In the genomic region with DNA sequence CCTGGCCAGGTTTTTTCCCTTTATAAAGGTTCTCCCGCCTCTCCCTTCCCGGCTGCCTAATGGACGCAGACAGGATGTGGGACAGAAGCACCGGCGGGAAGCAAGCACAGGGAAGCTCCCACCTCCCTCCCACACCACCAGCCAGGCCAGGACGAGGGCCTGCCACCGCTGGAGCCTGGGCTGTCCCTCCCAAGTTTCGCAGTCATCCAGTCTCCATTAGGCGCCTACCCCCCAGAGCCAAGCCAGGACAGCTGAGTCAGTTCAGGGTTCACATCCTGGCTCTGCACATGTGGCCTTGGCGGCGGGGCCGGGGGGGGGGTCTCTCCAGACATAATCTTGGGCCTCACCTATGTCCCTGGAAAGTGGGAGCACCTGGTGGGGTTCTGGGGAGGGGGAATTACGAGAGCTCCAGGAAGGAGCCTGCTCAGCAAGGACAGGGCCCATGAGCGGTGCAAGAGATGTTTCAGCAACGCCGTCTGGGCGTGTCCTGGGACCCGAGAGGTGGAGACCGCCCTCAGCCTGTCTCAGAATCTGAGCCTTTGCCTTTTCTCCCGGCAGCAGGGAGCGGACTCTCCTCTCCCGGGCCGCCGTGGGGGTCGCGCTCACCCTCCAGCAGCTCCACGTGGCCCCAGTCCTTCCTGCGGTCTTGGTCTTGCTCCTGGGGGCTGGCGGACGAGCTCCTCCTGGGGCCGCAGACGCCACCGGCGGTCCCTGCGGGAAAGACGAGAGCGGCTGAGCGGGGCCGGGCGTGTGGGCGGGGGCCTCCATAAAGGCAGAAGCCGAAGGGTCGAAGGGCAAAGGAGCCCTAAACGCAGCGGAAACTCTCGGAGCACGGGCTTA, we compare ENCODE assay signal across 1 cellular context.
TF ChIP-seq lines count a peak whose summit lies in the region.

No MANE protein-coding gene starts in this region.

TF ChIP-seq in SK-N-SH, 30 proteins besides CTCF, POLR2A, EP300 and RAD21 (continued from another document):
- TF ChIP-seq, protein P1, sequence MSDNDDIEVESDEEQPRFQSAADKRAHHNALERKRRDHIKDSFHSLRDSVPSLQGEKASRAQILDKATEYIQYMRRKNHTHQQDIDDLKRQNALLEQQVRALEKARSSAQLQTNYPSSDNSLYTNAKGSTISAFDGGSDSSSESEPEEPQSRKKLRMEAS (IDR thresholded peaks at IDR 0.05; ENCODE audit: low read depth) = peak; percentile 49; the same call in 1 of the 2 replicates
- TF ChIP-seq, protein P2, sequence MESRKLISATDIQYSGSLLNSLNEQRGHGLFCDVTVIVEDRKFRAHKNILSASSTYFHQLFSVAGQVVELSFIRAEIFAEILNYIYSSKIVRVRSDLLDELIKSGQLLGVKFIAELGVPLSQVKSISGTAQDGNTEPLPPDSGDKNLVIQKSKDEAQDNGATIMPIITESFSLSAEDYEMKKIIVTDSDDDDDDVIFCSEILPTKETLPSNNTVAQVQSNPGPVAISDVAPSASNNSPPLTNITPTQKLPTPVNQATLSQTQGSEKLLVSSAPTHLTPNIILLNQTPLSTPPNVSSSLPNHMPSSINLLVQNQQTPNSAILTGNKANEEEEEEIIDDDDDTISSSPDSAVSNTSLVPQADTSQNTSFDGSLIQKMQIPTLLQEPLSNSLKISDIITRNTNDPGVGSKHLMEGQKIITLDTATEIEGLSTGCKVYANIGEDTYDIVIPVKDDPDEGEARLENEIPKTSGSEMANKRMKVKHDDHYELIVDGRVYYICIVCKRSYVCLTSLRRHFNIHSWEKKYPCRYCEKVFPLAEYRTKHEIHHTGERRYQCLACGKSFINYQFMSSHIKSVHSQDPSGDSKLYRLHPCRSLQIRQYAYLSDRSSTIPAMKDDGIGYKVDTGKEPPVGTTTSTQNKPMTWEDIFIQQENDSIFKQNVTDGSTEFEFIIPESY (IDR thresholded peaks at IDR 0.05; ENCODE audit: borderline replicate concordance, low read depth) = no peak
- TF ChIP-seq SMC3 (IDR thresholded peaks at IDR 0.05; ENCODE audit: low read depth, low read length) = no peak
